ENCODE assay signal across 8 cellular contexts in the genomic region with DNA sequence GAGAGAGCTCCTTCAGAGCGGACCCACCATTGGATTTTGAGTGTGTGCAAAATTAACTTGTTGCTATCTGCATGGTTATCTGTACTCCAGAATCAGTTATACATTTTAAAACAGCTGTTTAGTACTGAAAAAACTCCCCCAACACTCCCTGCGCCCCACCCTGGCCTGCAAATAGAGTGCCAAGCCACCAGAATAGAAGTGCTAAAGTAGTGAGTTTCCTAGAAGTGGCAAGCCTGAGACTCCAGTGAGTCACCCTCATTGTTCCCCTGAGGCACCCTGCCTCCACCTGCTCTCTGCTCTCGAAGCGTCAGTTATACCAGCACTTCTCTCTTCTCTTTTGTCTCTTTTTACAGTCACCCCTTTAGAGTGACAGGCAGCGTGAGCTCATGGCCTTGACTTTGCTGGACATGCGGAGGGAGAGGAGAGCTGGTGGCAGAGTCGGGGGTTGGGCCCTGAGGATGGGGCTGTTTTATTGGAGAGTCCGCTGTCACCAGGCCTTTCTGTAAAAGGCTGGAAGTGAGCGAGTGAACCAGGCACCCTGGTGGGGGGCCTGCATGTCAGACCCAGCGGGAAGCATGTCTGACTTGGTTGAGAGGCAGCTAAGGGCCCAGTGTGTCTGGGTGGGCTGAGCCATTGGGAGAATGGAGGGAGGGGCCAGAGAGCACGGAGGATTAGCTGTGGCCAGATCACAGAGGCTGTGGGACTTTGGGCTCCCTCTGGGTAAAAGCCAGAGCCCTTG. TPM values are rescaled to one million over a fixed set of nuclear protein-coding genes. Genes with fewer than 3 reads are reported as not detected.
DNase-seq lines count a peak whose midpoint lies in the region; ATAC-seq and TF ChIP-seq lines count a peak whose summit lies in the region.

No MANE protein-coding gene starts in this region.

- DNase-seq in NCI-H82 (lab: John Stamatoyannopoulos, UW) (peak; percentile 12), NCI-H82 treated with DMSO at 0.1 percent for 48 hours (lab: John Stamatoyannopoulos, UW; ENCODE audit: unreplicated experiment) (no peak), NCI-H187 (lab: John Stamatoyannopoulos, UW) (peak; percentile 45 to 46), esophagus squamous epithelium (lab: John Stamatoyannopoulos, UW) (no peak), smooth muscle cell (lab: John Stamatoyannopoulos, UW; ENCODE audit: unreplicated experiment) (no peak), dedifferentiated amniotic fluid mesenchymal stem cell (ENCODE audit: extremely low spot score) (no peak)
- peak; percentile 86 for DNase-seq in activated CD8-positive, alpha-beta memory T cell treated with anti-CD3 and anti-CD28 coated beads for 24 hours

- peak overlapping the region; percentile 13 for H3K4me2 ChIP-seq in smooth muscle cell

- H3K4me3 ChIP-seq in esophagus squamous epithelium: peak overlapping the region in 1 of 4 donors; percentile 24
- no peak overlapping the region for H3K4me3 ChIP-seq in smooth muscle cell

- intact Hi-C loops in esophagus squamous epithelium (cut with DNase I): loop anchor here (10.0 kb wide), 1 partner anchor 55 kb away; no protein-coding TSS in a partner anchor

- peak overlapping the region; percentile 63 to 84 (median 78) for H3K27ac ChIP-seq in esophagus squamous epithelium
- peak overlapping the region; percentile 81 for H3K27ac ChIP-seq in smooth muscle cell (ENCODE audit: low read depth)

- TF ChIP-seq CTCF in esophagus squamous epithelium (IDR thresholded peaks at IDR 0.05) (no peak), smooth muscle cell (IDR thresholded peaks at IDR 0.05; ENCODE audit: borderline replicate concordance, insufficient read depth, poor library complexity, severe bottlenecking) (no peak)

- WGBS in esophagus squamous epithelium, 2 donors: 44 to 45% methylated on average over 9 to 10 of the region's 11 CpGs
- WGBS in smooth muscle cell (ENCODE audit: low lambda C conversion rate): 46% methylated on average over 11 of the region's 11 CpGs

- TF ChIP-seq POLR2A in esophagus squamous epithelium (IDR thresholded peaks at IDR 0.05): no peak

- H3K9ac ChIP-seq in smooth muscle cell (ENCODE audit: low read depth): no peak overlapping the region

- peak; percentile 62 for ATAC-seq in HG02885 (IDR thresholded peaks at IDR 0.05; ENCODE audit: poor library complexity, unreplicated experiment)

- no peak overlapping the region for H2AFZ ChIP-seq in smooth muscle cell (ENCODE audit: low read depth)

- H3K36me3 ChIP-seq in esophagus squamous epithelium (no peaks in the 10 kb centered on the region), smooth muscle cell (ENCODE audit: low read depth) (no peaks in the 10 kb centered on the region)

- H3K4me1 ChIP-seq in esophagus squamous epithelium: peaks cover 60 to 96% (median 69%) of the 10 kb centered on the region in 3 donors
- H3K4me1 ChIP-seq in smooth muscle cell (ENCODE audit: low read depth): peaks cover 20% of the 10 kb centered on the region

- H3F3A ChIP-seq in smooth muscle cell (ENCODE audit: low read depth): peaks cover 4% of the 10 kb centered on the region

- H4K20me1 ChIP-seq in smooth muscle cell (ENCODE audit: low read depth): peaks cover 99% of the 10 kb centered on the region

- peaks cover 100% of the 10 kb centered on the region for H3K79me2 ChIP-seq in smooth muscle cell (ENCODE audit: low read depth)

- no peaks in the 10 kb centered on the region for H3K9me3 ChIP-seq in esophagus squamous epithelium
- no peaks in the 10 kb centered on the region for H3K9me3 ChIP-seq in smooth muscle cell (replicated peaks; ENCODE audit: low read depth)

- no peaks in the 10 kb centered on the region for H3K27me3 ChIP-seq in esophagus squamous epithelium
- H3K27me3 ChIP-seq in smooth muscle cell (ENCODE audit: low read depth): no peaks in the 10 kb centered on the region

RNA-seq across cellular contexts. Expression of a gene that starts 10.4 kb away (rescaled TPM):
- total RNA-seq in esophagus squamous epithelium (10 to 100 TPM; 38.2 to 56.1 (median 52.0) TPM), smooth muscle cell (64.5 and 77.4 TPM in 2 replicates)
- polyA plus RNA-seq in smooth muscle cell: 43.9 and 44.7 TPM in 2 replicates

Comparison
In these comparisons a context has a peak if more than half of its experiments do, and no peak if none do; other contexts are left out.
1. DNase-seq: peak in NCI-H82 (single experiment), NCI-H187 (2 of 2) and activated CD8-positive, alpha-beta memory T cell treated with anti-CD3 and anti-CD28 coated beads for 24 hours (single experiment); none in NCI-H82 treated with DMSO at 0.1 percent for 48 hours (single experiment), esophagus squamous epithelium (single experiment), smooth muscle cell (single experiment) and dedifferentiated amniotic fluid mesenchymal stem cell (single experiment).